Comparison of ENCODE assay signal across 33 cellular contexts in the genomic region with DNA sequence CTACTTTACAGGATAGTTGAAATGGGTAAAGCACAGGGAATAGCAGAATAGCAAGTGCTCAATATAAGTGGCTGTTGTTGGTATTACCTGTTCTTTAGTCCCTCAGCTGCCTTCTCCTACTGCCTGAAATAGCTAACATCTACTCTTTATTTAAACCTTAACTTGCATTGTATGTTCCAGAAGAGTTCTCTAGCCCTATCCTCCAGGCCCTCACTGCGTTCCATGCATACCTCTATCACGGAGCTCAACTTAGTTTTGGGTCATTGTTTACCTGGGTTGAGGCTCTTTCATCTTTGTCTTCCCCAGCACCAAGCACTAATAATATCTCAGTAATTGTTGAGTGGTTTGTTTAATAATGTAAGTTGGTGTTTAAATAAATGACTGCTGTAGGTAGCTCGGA.
"Had no signal": no experiment of that assay in that cellular context is flagged by ENCODE, and none has a peak within 500 bp of the region (broad histone marks: within the 10 kb centered on the region; RNA-seq: fewer than 3 reads in every experiment).

No MANE protein-coding gene starts in this region.

- H3K27me3 ChIP-seq: ascending aorta had no signal

- H3K27ac ChIP-seq: ascending aorta, VCaP had no signal

- H3K36me3 Mint-ChIP-seq: activated CD4-positive, alpha-beta memory T cell treated with anti-CD3 and anti-CD28 coated beads for 36 hours; activated naive CD4-positive, alpha-beta T cell treated with anti-CD3 and anti-CD28 coated beads, Interleukin-2, amount 10 ng/mL, durations not matched to agents 7 days and 5 days; activated naive CD4-positive, alpha-beta T cell treated with anti-CD3 and anti-CD28 coated beads, Interleukin-2, amount 50 U/mL, for 24 hours; activated naive CD8-positive, alpha-beta T cell; activated naive CD8-positive, alpha-beta T cell treated with anti-CD3 and anti-CD28 coated beads, Interleukin-2, amount 10 ng/mL, durations not matched to agents 7 days and 5 days had no signal

- H3K4me1 Mint-ChIP-seq: activated B cell treated with CpG ODN at 0.5 μM for 24 hours; activated CD4-positive, alpha-beta T cell treated with anti-CD3 and anti-CD28 coated beads, Interleukin-2, amount 10 ng/mL, durations not matched to agents 24 days and 14 days; activated naive CD4-positive, alpha-beta T cell treated with anti-CD3 and anti-CD28 coated beads, Interleukin-2, amount 10 ng/mL, durations not matched to agents 7 days and 5 days; activated naive CD4-positive, alpha-beta T cell treated with anti-CD3 and anti-CD28 coated beads, Interleukin-2, amount 50 U/mL, for 24 hours; activated naive CD8-positive, alpha-beta T cell treated with anti-CD3 and anti-CD28 coated beads, Interleukin-2, amount 10 ng/mL, durations not matched to agents 7 days and 5 days; activated naive CD8-positive, alpha-beta T cell treated with anti-CD3 and anti-CD28 coated beads, Interleukin-2, amount 50 U/mL, for 24 hours had no signal

- DNase-seq: activated B cell treated with CpG ODN at 0.5 μM for 24 hours; activated CD4-positive, alpha-beta memory T cell treated with anti-CD3 and anti-CD28 coated beads for 36 hours; activated CD4-positive, alpha-beta T cell treated with anti-CD3 and anti-CD28 coated beads for 4 hours; activated CD4-positive, alpha-beta T cell treated with anti-CD3 and anti-CD28 coated beads, Interleukin-2, amount 10 ng/mL, durations not matched to agents 24 days and 14 days; activated CD4-positive, alpha-beta T cell treated with anti-CD3 and anti-CD28 coated beads, Interleukin-2, amount 50 U/mL, for 1 hour; activated CD4-positive, alpha-beta T cell treated with anti-CD3 and anti-CD28 coated beads, Interleukin-2, amount 50 U/mL, for 4 hours; activated CD4-positive, CD25-positive, alpha-beta regulatory T cell treated with anti-CD3 and anti-CD28 coated beads, Interleukin-2, amount 50 U/mL, for 72 hours; activated CD8-positive, alpha-beta memory T cell treated with anti-CD3 and anti-CD28 coated beads, Interleukin-2, amount 50 U/mL, for 4 hours; activated CD8-positive, alpha-beta T cell treated with anti-CD3 and anti-CD28 coated beads for 36 hours; activated effector memory CD4-positive, alpha-beta T cell treated with Interleukin-2 at 50 U/mL for 16 hours; activated gamma-delta T cell; activated naive CD4-positive, alpha-beta T cell treated with anti-CD3 and anti-CD28 coated beads, Interleukin-2, amount 10 ng/mL, durations not matched to agents 7 days and 5 days; activated naive CD4-positive, alpha-beta T cell treated with Interleukin-2 at 50 U/mL for 16 hours; activated naive CD8-positive, alpha-beta T cell treated with anti-CD3 and anti-CD28 coated beads, Interleukin-2, amount 10 ng/mL, durations not matched to agents 7 days and 5 days; activated naive CD8-positive, alpha-beta T cell treated with anti-CD3 and anti-CD28 coated beads, Interleukin-2, amount 50 U/mL, for 24 hours; activated T-cell treated with anti-CD3 and anti-CD28 coated beads for 4 hours; activated T-cell treated with anti-CD3 and anti-CD28 coated beads, Interleukin-2, amount 50 U/mL, for 1 hour; activated T-cell treated with anti-CD3 and anti-CD28 coated beads, Interleukin-2, amount 50 U/mL, for 4 hours; activated T-cell treated with anti-CD3 and anti-CD28 coated beads, Interleukin-2, amount 50 U/mL, for 72 hours; amygdala; anterior cingulate cortex; central memory CD4-positive, alpha-beta T cell; T-helper 1 cell; T-helper 2 cell; T-helper 9 cell had no signal

- ATAC-seq: activated CD8-positive, alpha-beta T cell treated with anti-CD3 and anti-CD28 coated beads for 36 hours; activated naive CD8-positive, alpha-beta T cell treated with anti-CD3 and anti-CD28 coated beads, Interleukin-2, amount 50 U/mL, for 24 hours; activated T-cell treated with anti-CD3 and anti-CD28 coated beads, Interleukin-2, amount 50 U/mL, for 4 hours; activated T-cell treated with anti-CD3 and anti-CD28 coated beads, Interleukin-2, amount 50 U/mL, for 72 hours had no signal

- H3K4me3 Mint-ChIP-seq: activated B cell treated with CpG ODN at 0.5 μM for 24 hours; activated CD4-positive, alpha-beta memory T cell treated with anti-CD3 and anti-CD28 coated beads for 36 hours; activated CD4-positive, alpha-beta T cell treated with anti-CD3 and anti-CD28 coated beads, Interleukin-2, amount 10 ng/mL, durations not matched to agents 24 days and 14 days; activated CD8-positive, alpha-beta T cell treated with anti-CD3 and anti-CD28 coated beads for 36 hours; activated naive CD4-positive, alpha-beta T cell treated with anti-CD3 and anti-CD28 coated beads, Interleukin-2, amount 10 ng/mL, durations not matched to agents 7 days and 5 days; activated naive CD4-positive, alpha-beta T cell treated with anti-CD3 and anti-CD28 coated beads, Interleukin-2, amount 50 U/mL, for 24 hours; activated naive CD8-positive, alpha-beta T cell; activated naive CD8-positive, alpha-beta T cell treated with anti-CD3 and anti-CD28 coated beads, Interleukin-2, amount 10 ng/mL, durations not matched to agents 7 days and 5 days; activated naive CD8-positive, alpha-beta T cell treated with anti-CD3 and anti-CD28 coated beads, Interleukin-2, amount 50 U/mL, for 24 hours; activated T-cell treated with anti-CD3 and anti-CD28 coated beads, Interleukin-2, amount 50 U/mL, for 4 hours; activated T-cell treated with anti-CD3 and anti-CD28 coated beads, Interleukin-2, amount 50 U/mL, for 72 hours; brain; T-helper 1 cell treated with Interleukin-12 subunit alpha and Interleukin-12 subunit beta and Interleukin-4 antibody, amounts not matched to agents 30 μg/mL and 1 μg/mL, for 36 hours; T-helper 2 cell treated with Interferon-gamma antibody and Interleukin-4, amounts not matched to agents 5 μg/mL and 100 μg/mL, for 36 hours had no signal

- H3K9me3 Mint-ChIP-seq: activated CD4-positive, alpha-beta T cell treated with anti-CD3 and anti-CD28 coated beads, Interleukin-2, amount 10 ng/mL, durations not matched to agents 24 days and 14 days; activated naive CD4-positive, alpha-beta T cell treated with anti-CD3 and anti-CD28 coated beads, Interleukin-2, amount 10 ng/mL, durations not matched to agents 7 days and 5 days; activated naive CD4-positive, alpha-beta T cell treated with anti-CD3 and anti-CD28 coated beads, Interleukin-2, amount 50 U/mL, for 24 hours; activated naive CD8-positive, alpha-beta T cell treated with anti-CD3 and anti-CD28 coated beads, Interleukin-2, amount 50 U/mL, for 24 hours; activated T-cell treated with anti-CD3 and anti-CD28 coated beads, Interleukin-2, amount 50 U/mL, for 4 hours; activated T-helper 2 cell treated with anti-CD3 and anti-CD28 coated beads, Interferon-gamma antibody, Interleukin-2, Interleukin-4, amounts not matched to agents 10 μg/mL and 5 μg/mL and 100 μg/mL, durations not matched to agents 14 hours and 24 hours and 36 hours; T-helper 1 cell treated with Interleukin-12 subunit alpha and Interleukin-12 subunit beta and Interleukin-4 antibody, amounts not matched to agents 30 μg/mL and 1 μg/mL, for 36 hours; T-helper 2 cell treated with Interferon-gamma antibody and Interleukin-4, amounts not matched to agents 5 μg/mL and 100 μg/mL, for 36 hours had no signal

- H3K9me3 ChIP-seq: ascending aorta had no signal

- H3K4me1 ChIP-seq: ascending aorta had no signal

- H3K27me3 Mint-ChIP-seq: activated CD4-positive, alpha-beta T cell treated with anti-CD3 and anti-CD28 coated beads, Interleukin-2, amount 10 ng/mL, durations not matched to agents 24 days and 14 days; activated naive CD4-positive, alpha-beta T cell treated with anti-CD3 and anti-CD28 coated beads, Interleukin-2, amount 10 ng/mL, durations not matched to agents 7 days and 5 days had no signal

- H3K4me3 ChIP-seq: ascending aorta had no signal

- H3K27ac Mint-ChIP-seq: activated B cell treated with CpG ODN at 0.5 μM for 24 hours; activated CD4-positive, alpha-beta memory T cell treated with anti-CD3 and anti-CD28 coated beads for 36 hours; activated CD4-positive, alpha-beta T cell treated with anti-CD3 and anti-CD28 coated beads, Interleukin-2, amount 10 ng/mL, durations not matched to agents 24 days and 14 days; activated CD8-positive, alpha-beta T cell treated with anti-CD3 and anti-CD28 coated beads for 36 hours; activated naive CD4-positive, alpha-beta T cell treated with anti-CD3 and anti-CD28 coated beads, Interleukin-2, amount 10 ng/mL, durations not matched to agents 7 days and 5 days; activated naive CD4-positive, alpha-beta T cell treated with anti-CD3 and anti-CD28 coated beads, Interleukin-2, amount 50 U/mL, for 24 hours; activated naive CD8-positive, alpha-beta T cell; activated naive CD8-positive, alpha-beta T cell treated with anti-CD3 and anti-CD28 coated beads, Interleukin-2, amount 10 ng/mL, durations not matched to agents 7 days and 5 days; activated naive CD8-positive, alpha-beta T cell treated with anti-CD3 and anti-CD28 coated beads, Interleukin-2, amount 50 U/mL, for 24 hours; activated T-cell treated with anti-CD3 and anti-CD28 coated beads, Interleukin-2, amount 50 U/mL, for 72 hours; activated T-helper 2 cell treated with anti-CD3 and anti-CD28 coated beads, Interferon-gamma antibody, Interleukin-2, Interleukin-4, amounts not matched to agents 10 μg/mL and 5 μg/mL and 100 μg/mL, durations not matched to agents 14 hours and 24 hours and 36 hours; brain; T-helper 1 cell treated with Interleukin-12 subunit alpha and Interleukin-12 subunit beta and Interleukin-4 antibody, amounts not matched to agents 30 μg/mL and 1 μg/mL, for 36 hours; T-helper 2 cell treated with Interferon-gamma antibody and Interleukin-4, amounts not matched to agents 5 μg/mL and 100 μg/mL, for 36 hours had no signal

- H3K36me3 ChIP-seq: ascending aorta had no signal
